In genomic region chr19:32345261-32346207, GRCh38 we compare ENCODE assay signal across 1 cellular context.
TF ChIP-seq lines count a peak whose summit lies in the region.

Gene ZNF507 (plus strand): TSS chr19:32345610. CDS start chr19:32352831, 7,221 bp downstream.

TF ChIP-seq in K562, 482 proteins besides CTCF, POLR2A, EP300 and RAD21 (continued from another document and continues in another):
- TF ChIP-seq, protein P1, sequence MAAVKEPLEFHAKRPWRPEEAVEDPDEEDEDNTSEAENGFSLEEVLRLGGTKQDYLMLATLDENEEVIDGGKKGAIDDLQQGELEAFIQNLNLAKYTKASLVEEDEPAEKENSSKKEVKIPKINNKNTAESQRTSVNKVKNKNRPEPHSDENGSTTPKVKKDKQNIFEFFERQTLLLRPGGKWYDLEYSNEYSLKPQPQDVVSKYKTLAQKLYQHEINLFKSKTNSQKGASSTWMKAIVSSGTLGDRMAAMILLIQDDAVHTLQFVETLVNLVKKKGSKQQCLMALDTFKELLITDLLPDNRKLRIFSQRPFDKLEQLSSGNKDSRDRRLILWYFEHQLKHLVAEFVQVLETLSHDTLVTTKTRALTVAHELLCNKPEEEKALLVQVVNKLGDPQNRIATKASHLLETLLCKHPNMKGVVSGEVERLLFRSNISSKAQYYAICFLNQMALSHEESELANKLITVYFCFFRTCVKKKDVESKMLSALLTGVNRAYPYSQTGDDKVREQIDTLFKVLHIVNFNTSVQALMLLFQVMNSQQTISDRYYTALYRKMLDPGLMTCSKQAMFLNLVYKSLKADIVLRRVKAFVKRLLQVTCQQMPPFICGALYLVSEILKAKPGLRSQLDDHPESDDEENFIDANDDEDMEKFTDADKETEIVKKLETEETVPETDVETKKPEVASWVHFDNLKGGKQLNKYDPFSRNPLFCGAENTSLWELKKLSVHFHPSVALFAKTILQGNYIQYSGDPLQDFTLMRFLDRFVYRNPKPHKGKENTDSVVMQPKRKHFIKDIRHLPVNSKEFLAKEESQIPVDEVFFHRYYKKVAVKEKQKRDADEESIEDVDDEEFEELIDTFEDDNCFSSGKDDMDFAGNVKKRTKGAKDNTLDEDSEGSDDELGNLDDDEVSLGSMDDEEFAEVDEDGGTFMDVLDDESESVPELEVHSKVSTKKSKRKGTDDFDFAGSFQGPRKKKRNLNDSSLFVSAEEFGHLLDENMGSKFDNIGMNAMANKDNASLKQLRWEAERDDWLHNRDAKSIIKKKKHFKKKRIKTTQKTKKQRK (IDR thresholded peaks at IDR 0.05; ENCODE audit: borderline replicate concordance, low read depth, low read length) = no peak
- TF ChIP-seq CBX8 (IDR thresholded peaks at IDR 0.05; ENCODE audit: borderline replicate concordance, extremely low read depth, low read depth, low read length, poor library complexity, severe bottlenecking) (no peak), TRIM28 (IDR thresholded peaks at IDR 0.05) (no peak), BRD4 (IDR thresholded peaks at IDR 0.05) (0 out of 2 replicates have a peak, but pooled peaks have one; percentile 82), BRF1 (IDR thresholded peaks at IDR 0.05; ENCODE audit: borderline replicate concordance, extremely low read depth, insufficient read length) (no peak), YY1 (IDR thresholded peaks at IDR 0.05; ENCODE audit: borderline replicate concordance in 1 of 3, control insufficient read depth in 1 of 3, extremely low read depth in 1 of 3, insufficient read depth in 3 of 3, insufficient read length in 1 of 3, insufficient replicate concordance in 2 of 3, low read depth in 1 of 3, low read length in 2 of 3) (peak; percentile 88 to 98 (median 97)), ADNP (tag; IDR thresholded peaks at IDR 0.05) (no peak), RCOR1 (IDR thresholded peaks at IDR 0.05; ENCODE audit: borderline replicate concordance in 1 of 2, low read depth in 2 of 2, low read length in 2 of 2) (peak in 1 of 2 experiments; percentile 25; a peak in 1 of 4 replicates), TAL1 (IDR thresholded peaks at IDR 0.05) (no peak), KDM1A (IDR thresholded peaks at IDR 0.05) (peak; percentile 22 to 70; a peak in 2 of 4 replicates), CC2D1A (IDR thresholded peaks at IDR 0.05) (no peak), HNRNPLL (IDR thresholded peaks at IDR 0.05; ENCODE audit: low read depth, low read length, poor library complexity, severe bottlenecking) (no peak), GTF2A2 (tag; IDR thresholded peaks at IDR 0.05) (no peak), ATF1 (CRISPR knock-in tag; IDR thresholded peaks at IDR 0.05) (no peak), ATF1 (tag; IDR thresholded peaks at IDR 0.05) (peak; percentile 53; the same call in 1 of the 2 replicates), MXD1 (CRISPR knock-in tag; IDR thresholded peaks at IDR 0.05; ENCODE audit: borderline replicate concordance, poor library complexity, severe bottlenecking) (no peak), LARP7 (IDR thresholded peaks at IDR 0.05) (peak; percentile 31; the same call in 1 of the 2 replicates), SMARCA4 (IDR thresholded peaks at IDR 0.05) (no peak), ARID1B (IDR thresholded peaks at IDR 0.05) (no peak), ZKSCAN1 (IDR thresholded peaks at IDR 0.05; ENCODE audit: low read depth, low read length) (0 out of 2 replicates have a peak, but pooled peaks have one; percentile 22), ZNF232 (CRISPR knock-in tag; IDR thresholded peaks at IDR 0.05) (peak; percentile 55; the same call in 1 of the 2 replicates), FOXA1 (IDR thresholded peaks at IDR 0.05; ENCODE audit: borderline replicate concordance) (no peak), TAF9B (IDR thresholded peaks at IDR 0.05; ENCODE audit: partially characterized antibody) (no peak), BHLHE40 (IDR thresholded peaks at IDR 0.05; ENCODE audit: low read length) (peak; percentile 94), CEBPB (tag; IDR thresholded peaks at IDR 0.05) (no peak), LCOR (CRISPR knock-in tag; IDR thresholded peaks at IDR 0.05) (no peak), NCOA1 (IDR thresholded peaks at IDR 0.05; ENCODE audit: low read depth) (no peak), CREBBP (IDR thresholded peaks at IDR 0.05; ENCODE audit: low read depth, low read length) (no peak), KLF10 (CRISPR knock-in tag; IDR thresholded peaks at IDR 0.05) (no peak), HDAC3 (IDR thresholded peaks at IDR 0.05; ENCODE audit: borderline replicate concordance, partially characterized antibody) (no peak), E4F1 (CRISPR knock-in tag; IDR thresholded peaks at IDR 0.05; ENCODE audit: borderline replicate concordance) (no peak), MTA3 (IDR thresholded peaks at IDR 0.05; ENCODE audit: borderline replicate concordance) (no peak), ATF7 (IDR thresholded peaks at IDR 0.05) (peak; percentile 60), C11orf30 (IDR thresholded peaks at IDR 0.05; ENCODE audit: low read depth) (peak; percentile 98)
- TF ChIP-seq, protein P2, sequence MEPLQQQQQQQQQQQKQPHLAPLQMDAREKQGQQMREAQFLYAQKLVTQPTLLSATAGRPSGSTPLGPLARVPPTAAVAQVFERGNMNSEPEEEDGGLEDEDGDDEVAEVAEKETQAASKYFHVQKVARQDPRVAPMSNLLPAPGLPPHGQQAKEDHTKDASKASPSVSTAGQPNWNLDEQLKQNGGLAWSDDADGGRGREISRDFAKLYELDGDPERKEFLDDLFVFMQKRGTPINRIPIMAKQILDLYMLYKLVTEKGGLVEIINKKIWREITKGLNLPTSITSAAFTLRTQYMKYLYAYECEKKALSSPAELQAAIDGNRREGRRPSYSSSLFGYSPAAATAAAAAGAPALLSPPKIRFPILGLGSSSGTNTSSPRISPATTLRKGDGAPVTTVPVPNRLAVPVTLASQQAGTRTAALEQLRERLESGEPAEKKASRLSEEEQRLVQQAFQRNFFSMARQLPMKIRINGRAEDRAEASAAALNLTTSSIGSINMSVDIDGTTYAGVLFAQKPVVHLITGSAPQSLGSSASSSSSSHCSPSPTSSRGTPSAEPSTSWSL (CRISPR knock-in tag; IDR thresholded peaks at IDR 0.05; ENCODE audit: borderline replicate concordance) = no peak
- TF ChIP-seq, protein P3, sequence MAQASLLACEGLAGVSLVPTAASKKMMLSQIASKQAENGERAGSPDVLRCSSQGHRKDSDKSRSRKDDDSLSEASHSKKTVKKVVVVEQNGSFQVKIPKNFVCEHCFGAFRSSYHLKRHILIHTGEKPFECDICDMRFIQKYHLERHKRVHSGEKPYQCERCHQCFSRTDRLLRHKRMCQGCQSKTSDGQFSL (CRISPR knock-in tag; IDR thresholded peaks at IDR 0.05) = no peak; the same call in 1 of the 2 replicates
- TF ChIP-seq, protein P3 (tag; IDR thresholded peaks at IDR 0.05) = no peak; a peak in 1 of 4 replicates
- TF ChIP-seq, protein P4, sequence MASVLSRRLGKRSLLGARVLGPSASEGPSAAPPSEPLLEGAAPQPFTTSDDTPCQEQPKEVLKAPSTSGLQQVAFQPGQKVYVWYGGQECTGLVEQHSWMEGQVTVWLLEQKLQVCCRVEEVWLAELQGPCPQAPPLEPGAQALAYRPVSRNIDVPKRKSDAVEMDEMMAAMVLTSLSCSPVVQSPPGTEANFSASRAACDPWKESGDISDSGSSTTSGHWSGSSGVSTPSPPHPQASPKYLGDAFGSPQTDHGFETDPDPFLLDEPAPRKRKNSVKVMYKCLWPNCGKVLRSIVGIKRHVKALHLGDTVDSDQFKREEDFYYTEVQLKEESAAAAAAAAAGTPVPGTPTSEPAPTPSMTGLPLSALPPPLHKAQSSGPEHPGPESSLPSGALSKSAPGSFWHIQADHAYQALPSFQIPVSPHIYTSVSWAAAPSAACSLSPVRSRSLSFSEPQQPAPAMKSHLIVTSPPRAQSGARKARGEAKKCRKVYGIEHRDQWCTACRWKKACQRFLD (CRISPR knock-in tag; IDR thresholded peaks at IDR 0.05) = peak; percentile 74; the same call in 1 of the 2 replicates
- TF ChIP-seq, protein P5, sequence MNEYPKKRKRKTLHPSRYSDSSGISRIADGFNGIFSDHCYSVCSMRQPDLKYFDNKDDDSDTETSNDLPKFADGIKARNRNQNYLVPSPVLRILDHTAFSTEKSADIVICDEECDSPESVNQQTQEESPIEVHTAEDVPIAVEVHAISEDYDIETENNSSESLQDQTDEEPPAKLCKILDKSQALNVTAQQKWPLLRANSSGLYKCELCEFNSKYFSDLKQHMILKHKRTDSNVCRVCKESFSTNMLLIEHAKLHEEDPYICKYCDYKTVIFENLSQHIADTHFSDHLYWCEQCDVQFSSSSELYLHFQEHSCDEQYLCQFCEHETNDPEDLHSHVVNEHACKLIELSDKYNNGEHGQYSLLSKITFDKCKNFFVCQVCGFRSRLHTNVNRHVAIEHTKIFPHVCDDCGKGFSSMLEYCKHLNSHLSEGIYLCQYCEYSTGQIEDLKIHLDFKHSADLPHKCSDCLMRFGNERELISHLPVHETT (CRISPR knock-in tag; conservative IDR thresholded peaks at IDR 0.05 in 1 of 2, IDR thresholded peaks at IDR 0.05 in 1 of 2) = peak in 1 of 2 experiments; percentile 77; a peak in 1 of 4 replicates
- TF ChIP-seq, protein P6, sequence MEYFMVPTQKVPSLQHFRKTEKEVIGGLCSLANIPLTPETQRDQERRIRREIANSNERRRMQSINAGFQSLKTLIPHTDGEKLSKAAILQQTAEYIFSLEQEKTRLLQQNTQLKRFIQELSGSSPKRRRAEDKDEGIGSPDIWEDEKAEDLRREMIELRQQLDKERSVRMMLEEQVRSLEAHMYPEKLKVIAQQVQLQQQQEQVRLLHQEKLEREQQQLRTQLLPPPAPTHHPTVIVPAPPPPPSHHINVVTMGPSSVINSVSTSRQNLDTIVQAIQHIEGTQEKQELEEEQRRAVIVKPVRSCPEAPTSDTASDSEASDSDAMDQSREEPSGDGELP (CRISPR knock-in tag; IDR thresholded peaks at IDR 0.05; ENCODE audit: borderline replicate concordance) = peak; percentile 49
- TF ChIP-seq, protein P7, sequence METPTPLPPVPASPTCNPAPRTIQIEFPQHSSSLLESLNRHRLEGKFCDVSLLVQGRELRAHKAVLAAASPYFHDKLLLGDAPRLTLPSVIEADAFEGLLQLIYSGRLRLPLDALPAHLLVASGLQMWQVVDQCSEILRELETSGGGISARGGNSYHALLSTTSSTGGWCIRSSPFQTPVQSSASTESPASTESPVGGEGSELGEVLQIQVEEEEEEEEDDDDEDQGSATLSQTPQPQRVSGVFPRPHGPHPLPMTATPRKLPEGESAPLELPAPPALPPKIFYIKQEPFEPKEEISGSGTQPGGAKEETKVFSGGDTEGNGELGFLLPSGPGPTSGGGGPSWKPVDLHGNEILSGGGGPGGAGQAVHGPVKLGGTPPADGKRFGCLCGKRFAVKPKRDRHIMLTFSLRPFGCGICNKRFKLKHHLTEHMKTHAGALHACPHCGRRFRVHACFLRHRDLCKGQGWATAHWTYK (CRISPR knock-in tag; IDR thresholded peaks at IDR 0.05) = no peak; the same call in 1 of the 2 replicates
- TF ChIP-seq, protein P8, sequence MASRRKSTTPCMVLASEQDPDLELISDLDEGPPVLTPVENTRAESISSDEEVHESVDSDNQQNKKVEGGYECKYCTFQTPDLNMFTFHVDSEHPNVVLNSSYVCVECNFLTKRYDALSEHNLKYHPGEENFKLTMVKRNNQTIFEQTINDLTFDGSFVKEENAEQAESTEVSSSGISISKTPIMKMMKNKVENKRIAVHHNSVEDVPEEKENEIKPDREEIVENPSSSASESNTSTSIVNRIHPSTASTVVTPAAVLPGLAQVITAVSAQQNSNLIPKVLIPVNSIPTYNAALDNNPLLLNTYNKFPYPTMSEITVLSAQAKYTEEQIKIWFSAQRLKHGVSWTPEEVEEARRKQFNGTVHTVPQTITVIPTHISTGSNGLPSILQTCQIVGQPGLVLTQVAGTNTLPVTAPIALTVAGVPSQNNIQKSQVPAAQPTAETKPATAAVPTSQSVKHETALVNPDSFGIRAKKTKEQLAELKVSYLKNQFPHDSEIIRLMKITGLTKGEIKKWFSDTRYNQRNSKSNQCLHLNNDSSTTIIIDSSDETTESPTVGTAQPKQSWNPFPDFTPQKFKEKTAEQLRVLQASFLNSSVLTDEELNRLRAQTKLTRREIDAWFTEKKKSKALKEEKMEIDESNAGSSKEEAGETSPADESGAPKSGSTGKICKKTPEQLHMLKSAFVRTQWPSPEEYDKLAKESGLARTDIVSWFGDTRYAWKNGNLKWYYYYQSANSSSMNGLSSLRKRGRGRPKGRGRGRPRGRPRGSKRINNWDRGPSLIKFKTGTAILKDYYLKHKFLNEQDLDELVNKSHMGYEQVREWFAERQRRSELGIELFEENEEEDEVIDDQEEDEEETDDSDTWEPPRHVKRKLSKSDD (conservative IDR thresholded peaks at IDR 0.05; ENCODE audit: low read length) = peak; percentile 95
- TF ChIP-seq, protein P9, sequence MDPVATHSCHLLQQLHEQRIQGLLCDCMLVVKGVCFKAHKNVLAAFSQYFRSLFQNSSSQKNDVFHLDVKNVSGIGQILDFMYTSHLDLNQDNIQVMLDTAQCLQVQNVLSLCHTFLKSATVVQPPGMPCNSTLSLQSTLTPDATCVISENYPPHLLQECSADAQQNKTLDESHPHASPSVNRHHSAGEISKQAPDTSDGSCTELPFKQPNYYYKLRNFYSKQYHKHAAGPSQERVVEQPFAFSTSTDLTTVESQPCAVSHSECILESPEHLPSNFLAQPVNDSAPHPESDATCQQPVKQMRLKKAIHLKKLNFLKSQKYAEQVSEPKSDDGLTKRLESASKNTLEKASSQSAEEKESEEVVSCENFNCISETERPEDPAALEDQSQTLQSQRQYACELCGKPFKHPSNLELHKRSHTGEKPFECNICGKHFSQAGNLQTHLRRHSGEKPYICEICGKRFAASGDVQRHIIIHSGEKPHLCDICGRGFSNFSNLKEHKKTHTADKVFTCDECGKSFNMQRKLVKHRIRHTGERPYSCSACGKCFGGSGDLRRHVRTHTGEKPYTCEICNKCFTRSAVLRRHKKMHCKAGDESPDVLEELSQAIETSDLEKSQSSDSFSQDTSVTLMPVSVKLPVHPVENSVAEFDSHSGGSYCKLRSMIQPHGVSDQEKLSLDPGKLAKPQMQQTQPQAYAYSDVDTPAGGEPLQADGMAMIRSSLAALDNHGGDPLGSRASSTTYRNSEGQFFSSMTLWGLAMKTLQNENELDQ (CRISPR knock-in tag; IDR thresholded peaks at IDR 0.05; ENCODE audit: borderline replicate concordance) = no peak
